Comparison of ENCODE assay signal across 1 cellular context in the genomic region with DNA sequence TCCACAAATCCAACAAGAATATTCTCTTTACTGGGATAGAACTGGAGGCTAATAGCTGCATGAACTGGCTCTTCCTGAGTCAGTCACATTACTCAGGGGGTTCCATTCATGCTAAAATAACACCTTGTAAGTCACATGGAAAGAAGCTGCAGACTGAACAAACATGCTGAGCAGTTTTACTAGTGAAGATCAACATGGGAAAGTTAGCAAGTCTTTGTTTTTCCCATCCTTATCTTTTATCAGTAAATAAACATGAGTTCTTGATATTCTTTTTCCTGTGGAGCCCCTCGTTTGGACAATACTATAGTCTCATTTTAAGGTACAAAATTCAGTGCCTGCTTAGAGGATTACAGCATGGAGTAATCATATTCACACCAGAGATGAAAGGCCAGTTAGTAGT.
A peak's percentile ranks its signal among the peaks of the same experiment; 100 is the strongest.
TF ChIP-seq lines count a peak whose summit lies in the region.

No MANE protein-coding gene starts in this region.

TF ChIP-seq in HepG2, 621 proteins besides CTCF, POLR2A, EP300 and RAD21 (continued from another document and continues in another):
- TF ChIP-seq, protein P1, sequence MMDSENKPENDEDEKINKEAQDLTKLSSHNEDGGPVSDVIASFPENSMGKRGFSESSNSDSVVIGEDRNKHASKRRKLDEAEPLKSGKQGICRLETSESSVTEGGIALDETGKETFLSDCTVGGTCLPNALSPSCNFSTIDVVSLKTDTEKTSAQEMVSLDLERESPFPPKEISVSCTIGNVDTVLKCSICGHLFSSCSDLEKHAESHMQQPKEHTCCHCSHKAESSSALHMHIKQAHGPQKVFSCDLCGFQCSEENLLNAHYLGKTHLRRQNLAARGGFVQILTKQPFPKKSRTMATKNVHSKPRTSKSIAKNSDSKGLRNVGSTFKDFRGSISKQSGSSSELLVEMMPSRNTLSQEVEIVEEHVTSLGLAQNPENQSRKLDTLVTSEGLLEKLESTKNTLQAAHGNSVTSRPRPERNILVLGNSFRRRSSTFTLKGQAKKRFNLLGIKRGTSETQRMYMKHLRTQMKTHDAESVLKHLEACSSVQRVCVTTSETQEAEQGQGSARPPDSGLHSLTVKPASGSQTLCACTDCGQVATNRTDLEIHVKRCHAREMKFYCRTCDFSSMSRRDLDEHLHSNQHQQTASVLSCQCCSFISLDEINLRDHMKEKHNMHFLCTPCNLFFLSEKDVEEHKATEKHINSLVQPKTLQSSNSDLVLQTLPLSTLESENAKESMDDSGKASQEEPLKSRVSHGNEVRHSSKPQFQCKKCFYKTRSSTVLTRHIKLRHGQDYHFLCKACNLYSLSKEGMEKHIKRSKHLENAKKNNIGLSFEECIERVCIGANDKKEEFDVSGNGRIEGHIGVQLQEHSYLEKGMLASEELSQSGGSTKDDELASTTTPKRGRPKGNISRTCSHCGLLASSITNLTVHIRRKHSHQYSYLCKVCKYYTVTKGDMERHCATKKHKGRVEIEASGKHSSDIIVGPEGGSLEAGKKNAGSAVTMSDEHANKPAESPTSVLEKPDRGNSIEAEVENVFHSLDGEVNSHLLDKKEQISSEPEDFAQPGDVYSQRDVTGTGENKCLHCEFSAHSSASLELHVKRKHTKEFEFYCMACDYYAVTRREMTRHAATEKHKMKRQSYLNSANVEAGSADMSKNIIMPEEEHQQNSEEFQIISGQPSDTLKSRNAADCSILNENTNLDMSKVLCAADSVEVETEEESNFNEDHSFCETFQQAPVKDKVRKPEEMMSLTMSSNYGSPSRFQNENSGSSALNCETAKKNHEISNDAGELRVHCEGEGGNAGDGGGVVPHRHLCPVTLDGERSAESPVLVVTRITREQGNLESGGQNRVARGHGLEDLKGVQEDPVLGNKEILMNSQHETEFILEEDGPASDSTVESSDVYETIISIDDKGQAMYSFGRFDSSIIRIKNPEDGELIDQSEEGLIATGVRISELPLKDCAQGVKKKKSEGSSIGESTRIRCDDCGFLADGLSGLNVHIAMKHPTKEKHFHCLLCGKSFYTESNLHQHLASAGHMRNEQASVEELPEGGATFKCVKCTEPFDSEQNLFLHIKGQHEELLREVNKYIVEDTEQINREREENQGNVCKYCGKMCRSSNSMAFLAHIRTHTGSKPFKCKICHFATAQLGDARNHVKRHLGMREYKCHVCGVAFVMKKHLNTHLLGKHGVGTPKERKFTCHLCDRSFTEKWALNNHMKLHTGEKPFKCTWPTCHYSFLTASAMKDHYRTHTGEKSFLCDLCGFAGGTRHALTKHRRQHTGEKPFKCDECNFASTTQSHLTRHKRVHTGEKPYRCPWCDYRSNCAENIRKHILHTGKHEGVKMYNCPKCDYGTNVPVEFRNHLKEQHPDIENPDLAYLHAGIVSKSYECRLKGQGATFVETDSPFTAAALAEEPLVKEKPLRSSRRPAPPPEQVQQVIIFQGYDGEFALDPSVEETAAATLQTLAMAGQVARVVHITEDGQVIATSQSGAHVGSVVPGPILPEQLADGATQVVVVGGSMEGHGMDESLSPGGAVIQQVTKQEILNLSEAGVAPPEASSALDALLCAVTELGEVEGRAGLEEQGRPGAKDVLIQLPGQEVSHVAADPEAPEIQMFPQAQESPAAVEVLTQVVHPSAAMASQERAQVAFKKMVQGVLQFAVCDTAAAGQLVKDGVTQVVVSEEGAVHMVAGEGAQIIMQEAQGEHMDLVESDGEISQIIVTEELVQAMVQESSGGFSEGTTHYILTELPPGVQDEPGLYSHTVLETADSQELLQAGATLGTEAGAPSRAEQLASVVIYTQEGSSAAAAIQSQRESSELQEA (CRISPR knock-in tag; IDR thresholded peaks at IDR 0.05; ENCODE audit: not compliant biosample characterization), result no peak
- TF ChIP-seq TBX2 (CRISPR knock-in tag; IDR thresholded peaks at IDR 0.05; ENCODE audit: borderline replicate concordance) (peak; percentile 16; the same call in 1 of the 2 replicates), NBN (conservative IDR thresholded peaks at IDR 0.05) (no peak), TARDBP (CRISPR knock-in tag; IDR thresholded peaks at IDR 0.05) (no peak), CHD4 (IDR thresholded peaks at IDR 0.05; ENCODE audit: borderline replicate concordance, low read length) (no peak), ZFYVE20 (CRISPR knock-in tag; IDR thresholded peaks at IDR 0.05; ENCODE audit: borderline replicate concordance, low read depth) (no peak), ZNF274 (CRISPR knock-in tag; IDR thresholded peaks at IDR 0.05) (no peak), JUNB (CRISPR knock-in tag; IDR thresholded peaks at IDR 0.05; ENCODE audit: borderline replicate concordance) (no peak), SNRNP70 (IDR thresholded peaks at IDR 0.05; ENCODE audit: low read depth, low read length) (no peak), PPARG (CRISPR knock-in tag; conservative IDR thresholded peaks at IDR 0.05) (no peak), PHB2 (IDR thresholded peaks at IDR 0.05; ENCODE audit: partially characterized antibody) (no peak), POGZ (CRISPR knock-in tag; IDR thresholded peaks at IDR 0.05) (no peak), KAT7 (CRISPR knock-in tag; IDR thresholded peaks at IDR 0.05; ENCODE audit: borderline replicate concordance) (no peak), KLF6 (CRISPR knock-in tag; IDR thresholded peaks at IDR 0.05) (no peak), NFIC (IDR thresholded peaks at IDR 0.05; ENCODE audit: low read length) (peak; percentile 38; the same call in 1 of the 2 replicates), SOX13 (IDR thresholded peaks at IDR 0.05) (peak; percentile 27; the same call in 1 of the 2 replicates), SOX13 (CRISPR knock-in tag; conservative IDR thresholded peaks at IDR 0.05 in 1 of 2, IDR thresholded peaks at IDR 0.05 in 1 of 2) (peak in 1 of 2 experiments; percentile 74; a peak in 2 of 4 replicates), NR3C1 (CRISPR knock-in tag; IDR thresholded peaks at IDR 0.05) (no peak), KLF15 (CRISPR knock-in tag; IDR thresholded peaks at IDR 0.05; ENCODE audit: borderline replicate concordance) (no peak), YEATS4 (CRISPR knock-in tag; IDR thresholded peaks at IDR 0.05; ENCODE audit: borderline replicate concordance) (no peak), ZNF75D (CRISPR knock-in tag; IDR thresholded peaks at IDR 0.05; ENCODE audit: borderline replicate concordance) (no peak), FOXA3 (CRISPR knock-in tag; IDR thresholded peaks at IDR 0.05) (peak; percentile 67), PCBP2 (optimal IDR thresholded peaks at IDR 0.05; ENCODE audit: low read depth, low read length, poor library complexity, severe bottlenecking) (no peak), FOXA1 (IDR thresholded peaks at IDR 0.05) (no peak), FOXA1 (CRISPR knock-in tag; IDR thresholded peaks at IDR 0.05) (peak; percentile 51), HDAC2 (CRISPR knock-in tag; IDR thresholded peaks at IDR 0.05) (0 out of 2 replicates have a peak, but pooled peaks have one; percentile 21), ZBTB38 (CRISPR knock-in tag; IDR thresholded peaks at IDR 0.05) (no peak), SMAD9 (CRISPR knock-in tag; IDR thresholded peaks at IDR 0.05) (no peak)
- TF ChIP-seq, protein P2, sequence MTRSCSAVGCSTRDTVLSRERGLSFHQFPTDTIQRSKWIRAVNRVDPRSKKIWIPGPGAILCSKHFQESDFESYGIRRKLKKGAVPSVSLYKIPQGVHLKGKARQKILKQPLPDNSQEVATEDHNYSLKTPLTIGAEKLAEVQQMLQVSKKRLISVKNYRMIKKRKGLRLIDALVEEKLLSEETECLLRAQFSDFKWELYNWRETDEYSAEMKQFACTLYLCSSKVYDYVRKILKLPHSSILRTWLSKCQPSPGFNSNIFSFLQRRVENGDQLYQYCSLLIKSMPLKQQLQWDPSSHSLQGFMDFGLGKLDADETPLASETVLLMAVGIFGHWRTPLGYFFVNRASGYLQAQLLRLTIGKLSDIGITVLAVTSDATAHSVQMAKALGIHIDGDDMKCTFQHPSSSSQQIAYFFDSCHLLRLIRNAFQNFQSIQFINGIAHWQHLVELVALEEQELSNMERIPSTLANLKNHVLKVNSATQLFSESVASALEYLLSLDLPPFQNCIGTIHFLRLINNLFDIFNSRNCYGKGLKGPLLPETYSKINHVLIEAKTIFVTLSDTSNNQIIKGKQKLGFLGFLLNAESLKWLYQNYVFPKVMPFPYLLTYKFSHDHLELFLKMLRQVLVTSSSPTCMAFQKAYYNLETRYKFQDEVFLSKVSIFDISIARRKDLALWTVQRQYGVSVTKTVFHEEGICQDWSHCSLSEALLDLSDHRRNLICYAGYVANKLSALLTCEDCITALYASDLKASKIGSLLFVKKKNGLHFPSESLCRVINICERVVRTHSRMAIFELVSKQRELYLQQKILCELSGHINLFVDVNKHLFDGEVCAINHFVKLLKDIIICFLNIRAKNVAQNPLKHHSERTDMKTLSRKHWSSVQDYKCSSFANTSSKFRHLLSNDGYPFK (CRISPR knock-in tag; IDR thresholded peaks at IDR 0.05; ENCODE audit: borderline replicate concordance), result no peak
- TF ChIP-seq, protein P3, sequence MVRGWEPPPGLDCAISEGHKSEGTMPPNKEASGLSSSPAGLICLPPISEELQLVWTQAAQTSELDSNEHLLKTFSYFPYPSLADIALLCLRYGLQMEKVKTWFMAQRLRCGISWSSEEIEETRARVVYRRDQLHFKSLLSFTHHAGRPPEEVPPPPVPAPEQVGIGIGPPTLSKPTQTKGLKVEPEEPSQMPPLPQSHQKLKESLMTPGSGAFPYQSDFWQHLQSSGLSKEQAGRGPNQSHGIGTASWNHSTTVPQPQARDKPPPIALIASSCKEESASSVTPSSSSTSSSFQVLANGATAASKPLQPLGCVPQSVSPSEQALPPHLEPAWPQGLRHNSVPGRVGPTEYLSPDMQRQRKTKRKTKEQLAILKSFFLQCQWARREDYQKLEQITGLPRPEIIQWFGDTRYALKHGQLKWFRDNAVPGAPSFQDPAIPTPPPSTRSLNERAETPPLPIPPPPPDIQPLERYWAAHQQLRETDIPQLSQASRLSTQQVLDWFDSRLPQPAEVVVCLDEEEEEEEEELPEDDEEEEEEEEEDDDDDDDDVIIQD (CRISPR knock-in tag; IDR thresholded peaks at IDR 0.05; ENCODE audit: low read depth), result no peak
- TF ChIP-seq, protein P4, sequence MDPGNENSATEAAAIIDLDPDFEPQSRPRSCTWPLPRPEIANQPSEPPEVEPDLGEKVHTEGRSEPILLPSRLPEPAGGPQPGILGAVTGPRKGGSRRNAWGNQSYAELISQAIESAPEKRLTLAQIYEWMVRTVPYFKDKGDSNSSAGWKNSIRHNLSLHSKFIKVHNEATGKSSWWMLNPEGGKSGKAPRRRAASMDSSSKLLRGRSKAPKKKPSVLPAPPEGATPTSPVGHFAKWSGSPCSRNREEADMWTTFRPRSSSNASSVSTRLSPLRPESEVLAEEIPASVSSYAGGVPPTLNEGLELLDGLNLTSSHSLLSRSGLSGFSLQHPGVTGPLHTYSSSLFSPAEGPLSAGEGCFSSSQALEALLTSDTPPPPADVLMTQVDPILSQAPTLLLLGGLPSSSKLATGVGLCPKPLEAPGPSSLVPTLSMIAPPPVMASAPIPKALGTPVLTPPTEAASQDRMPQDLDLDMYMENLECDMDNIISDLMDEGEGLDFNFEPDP (CRISPR knock-in tag; conservative IDR thresholded peaks at IDR 0.05), result no peak
- TF ChIP-seq, protein P5, sequence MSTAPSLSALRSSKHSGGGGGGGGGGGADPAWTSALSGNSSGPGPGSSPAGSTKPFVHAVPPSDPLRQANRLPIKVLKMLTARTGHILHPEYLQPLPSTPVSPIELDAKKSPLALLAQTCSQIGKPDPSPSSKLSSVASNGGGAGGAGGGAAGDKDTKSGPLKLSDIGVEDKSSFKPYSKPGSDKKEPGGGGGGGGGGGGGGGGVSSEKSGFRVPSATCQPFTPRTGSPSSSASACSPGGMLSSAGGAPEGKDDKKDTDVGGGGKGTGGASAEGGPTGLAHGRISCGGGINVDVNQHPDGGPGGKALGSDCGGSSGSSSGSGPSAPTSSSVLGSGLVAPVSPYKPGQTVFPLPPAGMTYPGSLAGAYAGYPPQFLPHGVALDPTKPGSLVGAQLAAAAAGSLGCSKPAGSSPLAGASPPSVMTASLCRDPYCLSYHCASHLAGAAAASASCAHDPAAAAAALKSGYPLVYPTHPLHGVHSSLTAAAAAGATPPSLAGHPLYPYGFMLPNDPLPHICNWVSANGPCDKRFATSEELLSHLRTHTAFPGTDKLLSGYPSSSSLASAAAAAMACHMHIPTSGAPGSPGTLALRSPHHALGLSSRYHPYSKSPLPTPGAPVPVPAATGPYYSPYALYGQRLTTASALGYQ (CRISPR knock-in tag; IDR thresholded peaks at IDR 0.05), result no peak
- TF ChIP-seq, protein P6, sequence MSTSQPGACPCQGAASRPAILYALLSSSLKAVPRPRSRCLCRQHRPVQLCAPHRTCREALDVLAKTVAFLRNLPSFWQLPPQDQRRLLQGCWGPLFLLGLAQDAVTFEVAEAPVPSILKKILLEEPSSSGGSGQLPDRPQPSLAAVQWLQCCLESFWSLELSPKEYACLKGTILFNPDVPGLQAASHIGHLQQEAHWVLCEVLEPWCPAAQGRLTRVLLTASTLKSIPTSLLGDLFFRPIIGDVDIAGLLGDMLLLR (CRISPR knock-in tag; IDR thresholded peaks at IDR 0.05), result no peak
- TF ChIP-seq, protein P7, sequence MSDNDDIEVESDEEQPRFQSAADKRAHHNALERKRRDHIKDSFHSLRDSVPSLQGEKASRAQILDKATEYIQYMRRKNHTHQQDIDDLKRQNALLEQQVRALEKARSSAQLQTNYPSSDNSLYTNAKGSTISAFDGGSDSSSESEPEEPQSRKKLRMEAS (IDR thresholded peaks at IDR 0.05), result peak; percentile 21; the same call in 1 of the 2 replicates
- TF ChIP-seq, protein P8, sequence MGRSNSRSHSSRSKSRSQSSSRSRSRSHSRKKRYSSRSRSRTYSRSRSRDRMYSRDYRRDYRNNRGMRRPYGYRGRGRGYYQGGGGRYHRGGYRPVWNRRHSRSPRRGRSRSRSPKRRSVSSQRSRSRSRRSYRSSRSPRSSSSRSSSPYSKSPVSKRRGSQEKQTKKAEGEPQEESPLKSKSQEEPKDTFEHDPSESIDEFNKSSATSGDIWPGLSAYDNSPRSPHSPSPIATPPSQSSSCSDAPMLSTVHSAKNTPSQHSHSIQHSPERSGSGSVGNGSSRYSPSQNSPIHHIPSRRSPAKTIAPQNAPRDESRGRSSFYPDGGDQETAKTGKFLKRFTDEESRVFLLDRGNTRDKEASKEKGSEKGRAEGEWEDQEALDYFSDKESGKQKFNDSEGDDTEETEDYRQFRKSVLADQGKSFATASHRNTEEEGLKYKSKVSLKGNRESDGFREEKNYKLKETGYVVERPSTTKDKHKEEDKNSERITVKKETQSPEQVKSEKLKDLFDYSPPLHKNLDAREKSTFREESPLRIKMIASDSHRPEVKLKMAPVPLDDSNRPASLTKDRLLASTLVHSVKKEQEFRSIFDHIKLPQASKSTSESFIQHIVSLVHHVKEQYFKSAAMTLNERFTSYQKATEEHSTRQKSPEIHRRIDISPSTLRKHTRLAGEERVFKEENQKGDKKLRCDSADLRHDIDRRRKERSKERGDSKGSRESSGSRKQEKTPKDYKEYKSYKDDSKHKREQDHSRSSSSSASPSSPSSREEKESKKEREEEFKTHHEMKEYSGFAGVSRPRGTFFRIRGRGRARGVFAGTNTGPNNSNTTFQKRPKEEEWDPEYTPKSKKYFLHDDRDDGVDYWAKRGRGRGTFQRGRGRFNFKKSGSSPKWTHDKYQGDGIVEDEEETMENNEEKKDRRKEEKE (IDR thresholded peaks at IDR 0.05), result no peak
- TF ChIP-seq, protein P9, sequence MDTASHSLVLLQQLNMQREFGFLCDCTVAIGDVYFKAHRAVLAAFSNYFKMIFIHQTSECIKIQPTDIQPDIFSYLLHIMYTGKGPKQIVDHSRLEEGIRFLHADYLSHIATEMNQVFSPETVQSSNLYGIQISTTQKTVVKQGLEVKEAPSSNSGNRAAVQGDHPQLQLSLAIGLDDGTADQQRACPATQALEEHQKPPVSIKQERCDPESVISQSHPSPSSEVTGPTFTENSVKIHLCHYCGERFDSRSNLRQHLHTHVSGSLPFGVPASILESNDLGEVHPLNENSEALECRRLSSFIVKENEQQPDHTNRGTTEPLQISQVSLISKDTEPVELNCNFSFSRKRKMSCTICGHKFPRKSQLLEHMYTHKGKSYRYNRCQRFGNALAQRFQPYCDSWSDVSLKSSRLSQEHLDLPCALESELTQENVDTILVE (CRISPR knock-in tag; IDR thresholded peaks at IDR 0.05), result no peak
